18 cellular contexts compared by ENCODE assay signal in genomic region chr12:11833174-11833895, GRCh38.
DNase-seq lines count a peak whose midpoint lies in the region; ATAC-seq and TF ChIP-seq lines count a peak whose summit lies in the region.
"Had no signal": no experiment of that assay in that cellular context is flagged by ENCODE, and none has a peak within 500 bp of the region (broad histone marks: within the 10 kb centered on the region; RNA-seq: fewer than 3 reads in every experiment).

No MANE protein-coding gene starts in this region.

- peak overlapping the region; percentile 74 for H3K27ac ChIP-seq in HL-60 (replicated peaks)
- peak overlapping the region; percentile 49 for H3K27ac ChIP-seq in neutrophil
- H3K27ac ChIP-seq: Peyer's patch had no signal

- ATAC-seq in GM19328 (IDR thresholded peaks at IDR 0.05; ENCODE audit: unreplicated experiment) (no peak), GM19452 (IDR thresholded peaks at IDR 0.05; ENCODE audit: unreplicated experiment) (no peak), HG02678 (IDR thresholded peaks at IDR 0.05; ENCODE audit: unreplicated experiment) (no peak)
- ATAC-seq: right cardiac atrium, SK-N-SH treated with all-trans-retinoic acid at 6 μM for 48 hours had no signal

- no peak overlapping the region for H3K4me3 ChIP-seq in HL-60 (replicated peaks; ENCODE audit: insufficient read depth, low read length)
- H3K4me3 ChIP-seq in adipocyte (ENCODE audit: low read length) = peak overlapping the region; percentile 19
- no peak overlapping the region for H3K4me3 ChIP-seq in neutrophil (ENCODE audit: low read depth in 1 of 2, low read length in 1 of 2)
- H3K4me3 ChIP-seq: Peyer's patch had no signal

- intact Hi-C loops in MCF 10A (cut with micrococcal nuclease) = loop anchor here (10.0 kb wide), 1 partner anchor 249 kb away; no protein-coding TSS in a partner anchor

- no peaks in the 10 kb centered on the region for H3K36me3 ChIP-seq in adipocyte (ENCODE audit: control insufficient read depth, insufficient read depth, low read length, severe bottlenecking)
- peaks cover 17% of the 10 kb centered on the region for H3K36me3 ChIP-seq in neutrophil

- POLR2A ChIA-PET in MCF 10A (lab: Yijun Ruan, JAX) = interaction anchor here (0.6 to 1.9 kb wide), 5 partner anchors 11 to 888 kb away, joined by 3 to 7 read pairs (median 4); partner anchors contain the start of gene ETV6

- H3K4me1 ChIP-seq in adipocyte (ENCODE audit: control insufficient read depth, insufficient read depth, low read length) (peaks cover 70% of the 10 kb centered on the region), neutrophil (ENCODE audit: control insufficient read depth in 1 of 2, insufficient read depth in 1 of 2, low read depth in 1 of 2, low read length in 1 of 2) (peaks cover 40 to 41% of the 10 kb centered on the region in 2 experiments)

- H3K4me1 Mint-ChIP-seq in MCF 10A (ENCODE audit: insufficient read depth, unreplicated experiment) = peaks cover 20% of the 10 kb centered on the region

- H3K27me3 ChIP-seq in HL-60 (ENCODE audit: insufficient read depth, poor library complexity, severe bottlenecking) (no peaks in the 10 kb centered on the region), adipocyte (replicated peaks; ENCODE audit: control insufficient read depth, insufficient read depth, low read length) (no peaks in the 10 kb centered on the region), neutrophil (no peaks in the 10 kb centered on the region)
- H3K27me3 ChIP-seq: Peyer's patch had no signal

- peak; percentile 9 for DNase-seq in EH (ENCODE audit: low read depth)
- no peak for DNase-seq in HL-60 (ENCODE audit: low read depth in 1 of 2, low spot score in 1 of 2)
- DNase-seq in adipocyte (ENCODE audit: low read depth) = no peak
- DNase-seq in MCF 10A (ENCODE audit: unreplicated experiment) = no peak
- DNase-seq: activated gamma-delta T cell; GF-D8; head of caudate nucleus; NCI-H2081 treated with DMSO at 0.1 percent for 48 hours; NCI-H69; Peyer's patch; right cardiac atrium; stimulated activated CD4-positive, alpha-beta T cell treated with anti-CD3 and anti-CD28 coated beads, Interleukin-1b, Interleukin-23, amount 100 ng/mL, for 48 hours had no signal

- no peaks in the 10 kb centered on the region for H3K27me3 Mint-ChIP-seq in MCF 10A (ENCODE audit: insufficient read depth, unreplicated experiment)

- CTCF ChIA-PET in MCF 10A (lab: Yijun Ruan, JAX) = interaction anchor here (0.7 to 1.0 kb wide), 2 partner anchors 13 to 200 kb away, joined by 3 read pairs; no protein-coding TSS in a partner anchor

- no peak overlapping the region for H3K27ac Mint-ChIP-seq in MCF 10A (ENCODE audit: low read depth, unreplicated experiment)

- no TSS peak for BruUV-seq in MCF 10A (replicated peaks; lab: Mats Ljungman, UMichigan)

- TF ChIP-seq CTCF in HL-60 (IDR thresholded peaks at IDR 0.05; ENCODE audit: insufficient read depth, low read length) (no peak), neutrophil (IDR thresholded peaks at IDR 0.05) (no peak), MCF 10A (IDR thresholded peaks at IDR 0.05; ENCODE audit: unreplicated experiment) (no peak)

- H3K36me3 Mint-ChIP-seq in MCF 10A (ENCODE audit: insufficient read depth, unreplicated experiment) = peaks cover 9% of the 10 kb centered on the region

- no peak overlapping the region for H3K9ac ChIP-seq in adipocyte (ENCODE audit: low read length)

- no peaks in the 10 kb centered on the region for H3K9me3 Mint-ChIP-seq in MCF 10A (ENCODE audit: unreplicated experiment)
- H3K9me3 Mint-ChIP-seq: neural crest cell had no signal

- no peaks in the 10 kb centered on the region for H3K9me3 ChIP-seq in adipocyte (ENCODE audit: control insufficient read depth, low read length)
- H3K9me3 ChIP-seq in neutrophil = no peaks in the 10 kb centered on the region
- H3K9me3 ChIP-seq: Peyer's patch had no signal

- H3K4me3 Mint-ChIP-seq in MCF 10A (ENCODE audit: unreplicated experiment) = no peak overlapping the region
- H3K4me3 Mint-ChIP-seq: neural crest cell had no signal
